Comparison of ENCODE assay signal across 15 cellular contexts in the genomic region with DNA sequence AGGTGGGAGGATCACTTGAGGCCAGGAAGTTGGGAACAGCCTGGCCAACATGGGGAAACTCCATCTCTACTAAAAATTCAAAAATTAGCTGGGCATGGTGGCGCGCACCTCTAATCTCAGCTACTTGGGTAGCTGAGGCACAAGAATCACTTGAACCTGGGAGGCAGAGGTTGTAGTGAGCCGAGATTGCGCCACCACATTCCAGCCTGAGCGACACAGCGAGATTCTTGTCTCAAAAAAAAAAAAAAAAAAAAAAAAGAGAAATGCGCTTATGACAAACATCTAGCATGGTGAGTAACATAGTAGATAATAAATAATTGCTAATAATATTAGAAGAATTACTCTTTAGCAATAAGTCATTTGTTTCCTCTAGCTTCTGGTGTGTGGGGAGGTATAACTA. TPM values are rescaled to one million over a fixed set of nuclear protein-coding genes. Genes with fewer than 3 reads are reported as not detected.
DNase-seq lines count a peak whose midpoint lies in the region; ATAC-seq, FAIRE-seq and TF ChIP-seq lines count a peak whose summit lies in the region.
"Had no signal": no experiment of that assay in that cellular context is flagged by ENCODE, and none has a peak within 500 bp of the region (broad histone marks: within the 10 kb centered on the region; RNA-seq: fewer than 3 reads in every experiment).

No MANE protein-coding gene starts in this region.

- no peaks in the 10 kb centered on the region for H3K27me3 Mint-ChIP-seq in activated naive CD8-positive, alpha-beta T cell treated with anti-CD3 and anti-CD28 coated beads, Interleukin-2, amount 50 U/mL, for 24 hours
- H3K27me3 Mint-ChIP-seq: activated CD4-positive, alpha-beta T cell treated with anti-CD3 and anti-CD28 coated beads, Interleukin-2, amount 10 ng/mL, durations not matched to agents 24 days and 14 days had no signal

- H3K36me3 Mint-ChIP-seq in activated naive CD8-positive, alpha-beta T cell treated with anti-CD3 and anti-CD28 coated beads, Interleukin-2, amount 50 U/mL, for 24 hours (ENCODE audit: low read depth), result no peaks in the 10 kb centered on the region
- H3K36me3 Mint-ChIP-seq: T-cell had no signal

- no peak overlapping the region for H3K27ac Mint-ChIP-seq in activated naive CD8-positive, alpha-beta T cell treated with anti-CD3 and anti-CD28 coated beads, Interleukin-2, amount 50 U/mL, for 24 hours
- H3K27ac Mint-ChIP-seq: activated CD4-positive, alpha-beta T cell treated with anti-CD3 and anti-CD28 coated beads, Interleukin-2, amount 10 ng/mL, durations not matched to agents 24 days and 14 days; activated T-helper 1 cell treated with anti-CD3 and anti-CD28 coated beads, Interleukin-12 subunit alpha, Interleukin-12 subunit beta, Interleukin-2, Interleukin-4 antibody, amounts not matched to agents 30 ng/mL and 10 ng/mL and 1 ng/mL, durations not matched to agents 14 hours and 24 hours and 36 hours had no signal

- H3K4me1 Mint-ChIP-seq in activated naive CD8-positive, alpha-beta T cell treated with anti-CD3 and anti-CD28 coated beads, Interleukin-2, amount 50 U/mL, for 24 hours, result no peaks in the 10 kb centered on the region
- H3K4me1 Mint-ChIP-seq: activated CD4-positive, alpha-beta T cell treated with anti-CD3 and anti-CD28 coated beads, Interleukin-2, amount 10 ng/mL, durations not matched to agents 24 days and 14 days; T-cell had no signal

- intact Hi-C loops in lower lobe of right lung (cut with DNase I), result no loop called here

- H3K4me3 Mint-ChIP-seq in activated naive CD8-positive, alpha-beta T cell treated with anti-CD3 and anti-CD28 coated beads, Interleukin-2, amount 50 U/mL, for 24 hours, result no peak overlapping the region
- H3K4me3 Mint-ChIP-seq: activated CD4-positive, alpha-beta T cell treated with anti-CD3 and anti-CD28 coated beads, Interleukin-2, amount 10 ng/mL, durations not matched to agents 24 days and 14 days; activated T-helper 1 cell treated with anti-CD3 and anti-CD28 coated beads, Interleukin-12 subunit alpha, Interleukin-12 subunit beta, Interleukin-2, Interleukin-4 antibody, amounts not matched to agents 30 ng/mL and 10 ng/mL and 1 ng/mL, durations not matched to agents 14 hours and 24 hours and 36 hours; T-cell had no signal

- DNase-seq in M059J (ENCODE audit: low read depth) (peak; percentile 31), bronchial epithelial cell (ENCODE audit: low read depth) (peak; percentile 24), lower lobe of right lung (peak; percentile 53), substantia nigra (lab: John Stamatoyannopoulos, UW) (no peak), NCI-H2171 treated with DMSO at 0.1 percent for 48 hours (lab: John Stamatoyannopoulos, UW) (no peak)
- no peak for DNase-seq in activated naive CD8-positive, alpha-beta T cell treated with anti-CD3 and anti-CD28 coated beads, Interleukin-2, amount 50 U/mL, for 24 hours
- DNase-seq: activated CD4-positive, alpha-beta T cell treated with anti-CD3 and anti-CD28 coated beads, Interleukin-2, amount 10 ng/mL, durations not matched to agents 24 days and 14 days; esophagus squamous epithelium; GF-D8; stimulated activated naive CD8-positive, alpha-beta T cell treated with anti-CD3 and anti-CD28 coated beads, Interleukin-15, Interleukin-2, amounts not matched to agents 100 U/mL and 50 U/mL, for 24 hours; T-cell had no signal

- H3K4me3 ChIP-seq in bronchial epithelial cell (ENCODE audit: low read depth, low read length) (no peak overlapping the region), lower lobe of right lung (no peak overlapping the region)
- H3K4me3 ChIP-seq: esophagus squamous epithelium had no signal

- ATAC-seq in lower lobe of right lung (no peak), GM21737 (IDR thresholded peaks at IDR 0.05; ENCODE audit: unreplicated experiment) (no peak), GM18502 (IDR thresholded peaks at IDR 0.05; ENCODE audit: poor library complexity, unreplicated experiment) (no peak)
- no peak for ATAC-seq in activated naive CD8-positive, alpha-beta T cell treated with anti-CD3 and anti-CD28 coated beads, Interleukin-2, amount 50 U/mL, for 24 hours
- ATAC-seq: stimulated activated naive CD8-positive, alpha-beta T cell treated with anti-CD3 and anti-CD28 coated beads, Interleukin-15, Interleukin-2, amounts not matched to agents 100 U/mL and 50 U/mL, for 24 hours; T-cell had no signal

- H3K36me3 ChIP-seq in bronchial epithelial cell (ENCODE audit: control insufficient read depth, insufficient read depth, low read length) (no peaks in the 10 kb centered on the region), lower lobe of right lung (no peaks in the 10 kb centered on the region)
- H3K36me3 ChIP-seq: esophagus squamous epithelium had no signal

- H3K27ac ChIP-seq in lower lobe of right lung, result no peak overlapping the region
- H3K27ac ChIP-seq in substantia nigra (ENCODE audit: low read depth, low read length, poor library complexity, severe bottlenecking), result peak overlapping the region; percentile 91
- H3K27ac ChIP-seq: C4-2B had no signal

- TF ChIP-seq CTCF in bronchial epithelial cell (IDR thresholded peaks at IDR 0.05; ENCODE audit: insufficient read depth, low read length, severe bottlenecking), result no peak
- no peak for TF ChIP-seq CTCF in lower lobe of right lung (IDR thresholded peaks at IDR 0.05)

- FAIRE-seq in bronchial epithelial cell (lab: Jason Lieb, UNC), result no peak

- H3K4me1 ChIP-seq in lower lobe of right lung, result peaks cover 60% of the 10 kb centered on the region

- no peaks in the 10 kb centered on the region for H3K27me3 ChIP-seq in bronchial epithelial cell (ENCODE audit: control insufficient read depth, insufficient read depth, low read length)
- no peaks in the 10 kb centered on the region for H3K27me3 ChIP-seq in lower lobe of right lung (ENCODE audit: low read depth)
- H3K27me3 ChIP-seq: esophagus squamous epithelium had no signal

- H3K9me3 Mint-ChIP-seq in activated naive CD8-positive, alpha-beta T cell treated with anti-CD3 and anti-CD28 coated beads, Interleukin-2, amount 50 U/mL, for 24 hours, result no peaks in the 10 kb centered on the region
- H3K9me3 Mint-ChIP-seq: activated CD4-positive, alpha-beta T cell treated with anti-CD3 and anti-CD28 coated beads, Interleukin-2, amount 10 ng/mL, durations not matched to agents 24 days and 14 days; activated T-helper 1 cell treated with anti-CD3 and anti-CD28 coated beads, Interleukin-12 subunit alpha, Interleukin-12 subunit beta, Interleukin-2, Interleukin-4 antibody, amounts not matched to agents 30 ng/mL and 10 ng/mL and 1 ng/mL, durations not matched to agents 14 hours and 24 hours and 36 hours; T-cell had no signal

- H3K9me3 ChIP-seq in lower lobe of right lung, result no peaks in the 10 kb centered on the region
- H3K9me3 ChIP-seq: esophagus squamous epithelium had no signal

RNA-seq across cellular contexts. Expression of a gene that starts 25.9 kb away (rescaled TPM):
- 11.5 and 24.3 TPM in 2 replicates for total RNA-seq in M059J (2014; rRNA removed; shearing (Covaris generic))
- total RNA-seq in bronchial epithelial cell (4.5 and 4.9 TPM in 2 replicates), lower lobe of right lung (23.6 TPM)

Comparison
In these comparisons a context has a peak if more than half of its experiments do, and no peak if none do; other contexts are left out.
1. DNase-seq: peak in M059J (single experiment), bronchial epithelial cell (single experiment) and lower lobe of right lung (single experiment); none in substantia nigra (0 of 49), activated naive CD8-positive, alpha-beta T cell treated with anti-CD3 and anti-CD28 coated beads, Interleukin-2, amount 50 U/mL, for 24 hours (single experiment) and NCI-H2171 treated with DMSO at 0.1 percent for 48 hours (single experiment).